1 cellular context compared by ENCODE assay signal in the genomic region with DNA sequence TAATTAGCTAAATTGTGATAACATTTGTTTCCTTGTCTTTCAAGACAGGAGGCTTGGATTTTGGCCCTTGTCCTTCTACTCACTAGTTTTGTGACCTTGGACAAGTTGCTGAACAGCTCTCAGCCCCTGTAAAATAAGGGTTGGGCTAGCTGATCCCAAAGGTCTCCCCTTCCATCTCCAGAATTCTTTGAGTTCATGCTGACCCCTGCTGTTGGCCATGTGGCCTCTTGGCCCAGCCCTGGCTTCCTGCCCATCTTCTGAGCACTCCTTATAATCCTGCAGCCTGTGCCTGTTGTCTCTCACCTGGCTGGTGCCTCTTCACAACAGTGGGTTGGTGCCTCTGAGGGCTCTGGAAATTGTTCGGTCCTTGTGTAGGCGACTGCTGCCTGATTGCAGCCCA.
TF ChIP-seq lines count a peak whose summit lies in the region.

No MANE protein-coding gene starts in this region.

TF ChIP-seq in GM12878, 131 proteins besides CTCF, POLR2A, EP300 and RAD21 (continued from another document):
- TF ChIP-seq, protein P1, sequence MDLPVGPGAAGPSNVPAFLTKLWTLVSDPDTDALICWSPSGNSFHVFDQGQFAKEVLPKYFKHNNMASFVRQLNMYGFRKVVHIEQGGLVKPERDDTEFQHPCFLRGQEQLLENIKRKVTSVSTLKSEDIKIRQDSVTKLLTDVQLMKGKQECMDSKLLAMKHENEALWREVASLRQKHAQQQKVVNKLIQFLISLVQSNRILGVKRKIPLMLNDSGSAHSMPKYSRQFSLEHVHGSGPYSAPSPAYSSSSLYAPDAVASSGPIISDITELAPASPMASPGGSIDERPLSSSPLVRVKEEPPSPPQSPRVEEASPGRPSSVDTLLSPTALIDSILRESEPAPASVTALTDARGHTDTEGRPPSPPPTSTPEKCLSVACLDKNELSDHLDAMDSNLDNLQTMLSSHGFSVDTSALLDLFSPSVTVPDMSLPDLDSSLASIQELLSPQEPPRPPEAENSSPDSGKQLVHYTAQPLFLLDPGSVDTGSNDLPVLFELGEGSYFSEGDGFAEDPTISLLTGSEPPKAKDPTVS (IDR thresholded peaks at IDR 0.05; ENCODE audit: low read depth, low read length): no peak
- TF ChIP-seq, protein P2, sequence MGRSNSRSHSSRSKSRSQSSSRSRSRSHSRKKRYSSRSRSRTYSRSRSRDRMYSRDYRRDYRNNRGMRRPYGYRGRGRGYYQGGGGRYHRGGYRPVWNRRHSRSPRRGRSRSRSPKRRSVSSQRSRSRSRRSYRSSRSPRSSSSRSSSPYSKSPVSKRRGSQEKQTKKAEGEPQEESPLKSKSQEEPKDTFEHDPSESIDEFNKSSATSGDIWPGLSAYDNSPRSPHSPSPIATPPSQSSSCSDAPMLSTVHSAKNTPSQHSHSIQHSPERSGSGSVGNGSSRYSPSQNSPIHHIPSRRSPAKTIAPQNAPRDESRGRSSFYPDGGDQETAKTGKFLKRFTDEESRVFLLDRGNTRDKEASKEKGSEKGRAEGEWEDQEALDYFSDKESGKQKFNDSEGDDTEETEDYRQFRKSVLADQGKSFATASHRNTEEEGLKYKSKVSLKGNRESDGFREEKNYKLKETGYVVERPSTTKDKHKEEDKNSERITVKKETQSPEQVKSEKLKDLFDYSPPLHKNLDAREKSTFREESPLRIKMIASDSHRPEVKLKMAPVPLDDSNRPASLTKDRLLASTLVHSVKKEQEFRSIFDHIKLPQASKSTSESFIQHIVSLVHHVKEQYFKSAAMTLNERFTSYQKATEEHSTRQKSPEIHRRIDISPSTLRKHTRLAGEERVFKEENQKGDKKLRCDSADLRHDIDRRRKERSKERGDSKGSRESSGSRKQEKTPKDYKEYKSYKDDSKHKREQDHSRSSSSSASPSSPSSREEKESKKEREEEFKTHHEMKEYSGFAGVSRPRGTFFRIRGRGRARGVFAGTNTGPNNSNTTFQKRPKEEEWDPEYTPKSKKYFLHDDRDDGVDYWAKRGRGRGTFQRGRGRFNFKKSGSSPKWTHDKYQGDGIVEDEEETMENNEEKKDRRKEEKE (IDR thresholded peaks at IDR 0.05): no peak
- no peak for TF ChIP-seq NFIC (IDR thresholded peaks at IDR 0.05; ENCODE audit: low read depth, low read length)
TF ChIP-seq in GM12878: peak in this region for 0.
